8 cellular contexts compared by ENCODE assay signal in genomic region chr10:27242473-27242950, GRCh38. TPM values are rescaled to one million over a fixed set of nuclear protein-coding genes. Genes with fewer than 3 reads are reported as not detected.
DNase-seq lines count a peak whose midpoint lies in the region; ATAC-seq and TF ChIP-seq lines count a peak whose summit lies in the region.

No MANE protein-coding gene starts in this region.

- CTCF ChIA-PET in AG04450 (lab: Charles Lee): interaction anchor here (0.9 to 2.0 kb wide), 3 partner anchors 9 to 88 kb away, joined by 3 to 8 read pairs (median 6); partner anchors contain the start of gene YME1L1

- ATAC-seq in GM19463 (IDR thresholded peaks at IDR 0.05; ENCODE audit: unreplicated experiment): no peak

- peaks cover 9% of the 10 kb centered on the region; the same call in 1 of the 2 replicates for H3K4me1 ChIP-seq in HUES48 (ENCODE audit: control insufficient read depth, insufficient read depth, low read length)
- peaks cover 6 to 24% of the 10 kb centered on the region in 2 donors for H3K4me1 ChIP-seq in muscle layer of duodenum (ENCODE audit: control insufficient read depth in 1 of 2, insufficient read depth in 2 of 2, low read length in 2 of 2)

- TF ChIP-seq CTCF in AG04450 (IDR thresholded peaks at IDR 0.05; ENCODE audit: low read depth, low read length): no peak
- TF ChIP-seq CTCF in cardiac fibroblast (IDR thresholded peaks at IDR 0.05; ENCODE audit: low read depth, low read length): no peak

- POLR2A ChIA-PET in AG04450 (lab: Yijun Ruan, JAX): interaction anchor here (0.7 to 2.0 kb wide), 4 partner anchors 10 to 262 kb away, joined by 3 to 11 read pairs (median 4); partner anchors contain the start of genes RAB18 and YME1L1

- peak overlapping the region; percentile 64 for H3K9ac ChIP-seq in HUES48 (ENCODE audit: low read depth, low read length)

- no peaks in the 10 kb centered on the region for H3K9me3 ChIP-seq in AG04450 (ENCODE audit: control insufficient read depth, insufficient read depth, low read length)
- H3K9me3 ChIP-seq in HUES48 (ENCODE audit: control insufficient read depth, insufficient read depth, low read length): no peaks in the 10 kb centered on the region
- H3K9me3 ChIP-seq in muscle layer of duodenum (ENCODE audit: control insufficient read depth in 1 of 2, low read length in 2 of 2): no peaks in the 10 kb centered on the region

- DNase-seq in AG04450 (ENCODE audit: low read depth, low spot score): no peak
- no peak for DNase-seq in cardiac fibroblast (ENCODE audit: low read depth in 2 of 2)
- no peak for DNase-seq in epidermal melanocyte (ENCODE audit: insufficient read length, low spot score)
- DNase-seq in pons (ENCODE audit: low spot score): no peak
- no peak for DNase-seq in inferior parietal cortex (ENCODE audit: extremely low spot score)

- H3K27me3 ChIP-seq in AG04450 (ENCODE audit: control insufficient read depth, insufficient read depth, low read length) (no peaks in the 10 kb centered on the region), HUES48 (ENCODE audit: control insufficient read depth, insufficient read depth, low read length) (no peaks in the 10 kb centered on the region), muscle layer of duodenum (ENCODE audit: low read depth, low read length) (no peaks in the 10 kb centered on the region)

- H3K36me3 ChIP-seq in HUES48 (ENCODE audit: control insufficient read depth, insufficient read depth, low read length): no peaks in the 10 kb centered on the region
- peaks cover 0 to 3% of the 10 kb centered on the region in 2 donors for H3K36me3 ChIP-seq in muscle layer of duodenum (ENCODE audit: control insufficient read depth in 1 of 2, insufficient read depth in 2 of 2, low read length in 2 of 2)

- H3K27ac ChIP-seq in AG04450 (ENCODE audit: low read depth, low read length): peak overlapping the region; percentile 96
- peak overlapping the region; percentile 93 for H3K27ac ChIP-seq in HUES48 (ENCODE audit: low read depth, low read length)
- H3K27ac ChIP-seq in muscle layer of duodenum (ENCODE audit: low read length): peak overlapping the region; percentile 98

- H3K4me3 ChIP-seq in AG04450 (ENCODE audit: low read depth, low read length) (peak overlapping the region; percentile 84), HUES48 (ENCODE audit: low read depth, low read length) (peak overlapping the region; percentile 98), cardiac fibroblast (replicated peaks in 1 of 2; ENCODE audit: low read depth in 2 of 2, low read length in 2 of 2) (peak overlapping the region; percentile 77 to 81), muscle layer of duodenum (ENCODE audit: low read depth in 1 of 2, low read length in 2 of 2) (peak overlapping the region; percentile 88 to 97)

RNA-seq across cellular contexts. Expression of gene ACBD5, which starts 1.9 kb away (rescaled TPM):
- 11.9 and 15.7 TPM in 2 replicates for polyA plus RNA-seq in AG04450 (2011; rRNA removed)
- polyA minus RNA-seq in AG04450 (2011; rRNA and poly(A)+ RNA removed): 6.7 and 9.9 TPM in 2 replicates
